Comparison of ENCODE assay signal across 30 cellular contexts in genomic region chr6:169893624-169894023, GRCh38.
"Had no signal": no experiment of that assay in that cellular context is flagged by ENCODE, and none has a peak within 500 bp of the region (broad histone marks: within the 10 kb centered on the region; RNA-seq: fewer than 3 reads in every experiment).

No MANE protein-coding gene starts in this region.

- H3K9me3 Mint-ChIP-seq: activated CD8-positive, alpha-beta T cell treated with anti-CD3 and anti-CD28 coated beads for 36 hours had no signal

- H3K27ac ChIP-seq: adrenal gland, body of pancreas, breast epithelium, KMS-11, RWPE1 had no signal

- H3K4me3 Mint-ChIP-seq: activated CD4-positive, alpha-beta T cell treated with anti-CD3 and anti-CD28 coated beads, Interleukin-2, amount 10 ng/mL, durations not matched to agents 24 days and 14 days; activated CD8-positive, alpha-beta T cell treated with anti-CD3 and anti-CD28 coated beads for 36 hours; activated naive CD4-positive, alpha-beta T cell treated with anti-CD3 and anti-CD28 coated beads for 36 hours; activated T-cell treated with anti-CD3 and anti-CD28 coated beads, Interleukin-2, amount 50 U/mL, for 4 hours; activated T-helper 1 cell treated with anti-CD3 and anti-CD28 coated beads, Interleukin-12 subunit alpha, Interleukin-12 subunit beta, Interleukin-2, Interleukin-4 antibody, amounts not matched to agents 30 ng/mL and 10 ng/mL and 1 ng/mL, durations not matched to agents 14 hours and 24 hours and 36 hours; T-helper 1 cell treated with Interleukin-12 subunit alpha and Interleukin-12 subunit beta and Interleukin-4 antibody, amounts not matched to agents 30 μg/mL and 1 μg/mL, for 36 hours; T-helper 2 cell treated with Interferon-gamma antibody and Interleukin-4, amounts not matched to agents 5 μg/mL and 100 μg/mL, for 36 hours had no signal

- H3K27ac Mint-ChIP-seq: activated CD4-positive, alpha-beta T cell treated with anti-CD3 and anti-CD28 coated beads, Interleukin-2, amount 10 ng/mL, durations not matched to agents 24 days and 14 days; activated CD8-positive, alpha-beta T cell treated with anti-CD3 and anti-CD28 coated beads for 36 hours; activated naive CD4-positive, alpha-beta T cell treated with anti-CD3 and anti-CD28 coated beads for 36 hours; activated naive CD4-positive, alpha-beta T cell treated with anti-CD3 and anti-CD28 coated beads, Interleukin-2, amount 50 U/mL, for 72 hours; activated T-helper 1 cell treated with anti-CD3 and anti-CD28 coated beads, Interleukin-12 subunit alpha, Interleukin-12 subunit beta, Interleukin-2, Interleukin-4 antibody, amounts not matched to agents 30 ng/mL and 10 ng/mL and 1 ng/mL, durations not matched to agents 14 hours and 24 hours and 36 hours; T-helper 1 cell treated with Interleukin-12 subunit alpha and Interleukin-12 subunit beta and Interleukin-4 antibody, amounts not matched to agents 30 μg/mL and 1 μg/mL, for 36 hours; T-helper 2 cell treated with Interferon-gamma antibody and Interleukin-4, amounts not matched to agents 5 μg/mL and 100 μg/mL, for 36 hours had no signal

- H3K4me1 ChIP-seq: adrenal gland, body of pancreas, breast epithelium had no signal

- H3K27me3 Mint-ChIP-seq: activated CD4-positive, alpha-beta T cell treated with anti-CD3 and anti-CD28 coated beads, Interleukin-2, amount 10 ng/mL, durations not matched to agents 24 days and 14 days had no signal

- DNase-seq: activated CD4-positive, alpha-beta T cell treated with anti-CD3 and anti-CD28 coated beads, Interleukin-2, amount 10 ng/mL, durations not matched to agents 24 days and 14 days; activated CD4-positive, alpha-beta T cell treated with anti-CD3 and anti-CD28 coated beads, Interleukin-2, amount 50 U/mL, for 4 hours; activated CD8-positive, alpha-beta memory T cell treated with anti-CD3 and anti-CD28 coated beads, Interleukin-2, amount 50 U/mL, for 4 hours; activated CD8-positive, alpha-beta T cell treated with anti-CD3 and anti-CD28 coated beads for 36 hours; activated gamma-delta T cell treated with Interleukin-2 at 50 U/mL for 16 hours; activated naive CD4-positive, alpha-beta T cell treated with anti-CD3 and anti-CD28 coated beads for 36 hours; activated T-cell treated with anti-CD3 and anti-CD28 coated beads for 4 hours; activated T-cell treated with anti-CD3 and anti-CD28 coated beads, Interleukin-2, amount 50 U/mL, for 4 hours; adrenal gland; body of pancreas; NCI-H1092 treated with DMSO at 0.1 percent for 48 hours; NCI-H1417; NCI-H146; NCI-H187; NCI-H2029 treated with DMSO at 0.1 percent for 48 hours; NCI-H2171 treated with DMSO at 0.1 percent for 48 hours; NCI-H2227 treated with DMSO at 0.1 percent for 48 hours; NCI-H446; NCI-H510A treated with DMSO at 0.1 percent for 48 hours; NK-92 treated with Interleukin-12 subunit alpha and Interleukin-12 subunit beta, amount 100 ng/mL, for 24 hours; PC-3; SIG-M5 had no signal

- H3K9me3 ChIP-seq: adrenal gland, body of pancreas had no signal

- H3K27me3 ChIP-seq: adrenal gland, body of pancreas had no signal

- H3K4me2 ChIP-seq: KMS-11 had no signal

- ATAC-seq: activated CD8-positive, alpha-beta T cell treated with anti-CD3 and anti-CD28 coated beads for 36 hours; activated naive CD4-positive, alpha-beta T cell treated with anti-CD3 and anti-CD28 coated beads, Interleukin-2, amount 50 U/mL, for 72 hours; activated T-cell treated with anti-CD3 and anti-CD28 coated beads, Interleukin-2, amount 50 U/mL, for 4 hours; body of pancreas; PC-3; Right ventricle myocardium inferior had no signal

- H3K36me3 ChIP-seq: adrenal gland, breast epithelium had no signal

- H3K4me3 ChIP-seq: adrenal gland, body of pancreas, breast epithelium had no signal

- H3K4me1 Mint-ChIP-seq: activated CD4-positive, alpha-beta T cell treated with anti-CD3 and anti-CD28 coated beads, Interleukin-2, amount 10 ng/mL, durations not matched to agents 24 days and 14 days had no signal

- H3K9ac ChIP-seq: KMS-11 had no signal
